Comparison of ENCODE assay signal across 18 cellular contexts in the genomic region with DNA sequence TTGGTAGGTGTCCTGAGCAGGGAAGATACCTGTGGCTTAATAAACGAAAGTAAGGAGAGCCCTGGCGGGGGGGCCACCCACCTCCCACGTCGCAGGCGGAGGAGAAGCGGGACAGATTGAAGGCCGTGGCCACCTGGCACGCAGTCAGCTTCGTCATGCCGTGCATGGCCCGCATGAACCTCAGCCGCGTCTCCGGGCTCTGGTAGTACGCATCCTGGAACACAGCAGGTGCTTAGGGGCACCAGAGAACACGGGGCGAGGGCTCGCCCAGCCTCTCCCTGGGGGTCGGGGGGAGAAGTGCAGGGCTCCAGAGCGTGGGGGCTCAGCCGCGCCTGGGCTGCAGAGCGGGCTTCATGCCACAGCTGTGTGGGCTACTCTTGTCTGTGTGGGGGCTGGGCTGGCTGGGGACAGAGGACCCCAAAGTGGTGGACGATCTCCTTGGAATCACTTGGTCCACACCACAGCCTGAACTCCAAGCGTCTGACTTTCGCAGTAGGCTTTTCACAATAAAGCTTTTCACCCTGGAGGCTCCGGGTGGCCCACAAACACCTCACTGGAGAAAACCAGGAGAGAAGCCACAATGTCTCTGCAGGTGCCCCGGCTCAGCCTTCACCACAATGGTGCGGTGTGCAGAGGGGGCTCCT. TPM values are rescaled to one million over a fixed set of nuclear protein-coding genes. Genes with fewer than 3 reads are reported as not detected.
DNase-seq lines count a peak whose midpoint lies in the region; ATAC-seq and TF ChIP-seq lines count a peak whose summit lies in the region.
"Had no signal": no experiment of that assay in that cellular context is flagged by ENCODE, and none has a peak within 500 bp of the region (broad histone marks: within the 10 kb centered on the region; RNA-seq: fewer than 3 reads in every experiment).

No MANE protein-coding gene starts in this region.

- peaks cover 36% of the 10 kb centered on the region for H3K36me3 Mint-ChIP-seq in mesothelial cell of epicardium
- peaks cover 11 to 46% (median 32%) of the 10 kb centered on the region in 5 donors for H3K36me3 Mint-ChIP-seq in naive thymus-derived CD4-positive, alpha-beta T cell

- TF ChIP-seq CTCF in Panc1 (IDR thresholded peaks at IDR 0.05) (no peak), suprapubic skin (IDR thresholded peaks at IDR 0.05) (no peak), mesothelial cell of epicardium (IDR thresholded peaks at IDR 0.05; ENCODE audit: unreplicated experiment) (no peak)

- H3K4me3 ChIP-seq in Panc1 (ENCODE audit: low read depth in 2 of 2, low read length in 2 of 2) (no peak overlapping the region), suprapubic skin (no peak overlapping the region)
- no peak overlapping the region for H3K4me3 ChIP-seq in naive thymus-derived CD4-positive, alpha-beta T cell (ENCODE audit: low read length)
- H3K4me3 ChIP-seq: cardiac muscle cell, esophagus squamous epithelium, uterus had no signal

- intact Hi-C loops in Right ventricle myocardium superior (cut with DNase I) = no loop called here
- intact Hi-C loops in Right ventricle myocardium inferior (cut with DNase I) = no loop called here
- intact Hi-C loops in Panc1 (cut with micrococcal nuclease; ENCODE audit: unreplicated experiment) = no loop called here
- intact Hi-C loops in naive thymus-derived CD4-positive, alpha-beta T cell (cut with micrococcal nuclease) = no loop called here

- no peak overlapping the region for H3K4me3 Mint-ChIP-seq in mesothelial cell of epicardium
- no peak overlapping the region for H3K4me3 Mint-ChIP-seq in naive thymus-derived CD4-positive, alpha-beta T cell
- H3K4me3 Mint-ChIP-seq: H9, immature natural killer cell had no signal

- H3K4me1 Mint-ChIP-seq in mesothelial cell of epicardium = no peaks in the 10 kb centered on the region
- H3K4me1 Mint-ChIP-seq in naive thymus-derived CD4-positive, alpha-beta T cell = peaks cover 0 to 9% (median 5%) of the 10 kb centered on the region in 7 donors
- H3K4me1 Mint-ChIP-seq: activated CD4-positive, alpha-beta T cell treated with anti-CD3 and anti-CD28 coated beads, Interleukin-2, amount 10 ng/mL, durations not matched to agents 7 days and 5 days had no signal

- H3K36me3 ChIP-seq in Panc1 (ENCODE audit: control insufficient read depth, insufficient read depth, low read length) (no peaks in the 10 kb centered on the region), suprapubic skin (peaks cover 72% of the 10 kb centered on the region)
- H3K36me3 ChIP-seq in naive thymus-derived CD4-positive, alpha-beta T cell (ENCODE audit: control insufficient read depth in 2 of 3, insufficient read depth in 3 of 3, low read length in 3 of 3) = peaks cover 0 to 72% (median 15%) of the 10 kb centered on the region in 3 experiments
- H3K36me3 ChIP-seq: uterus had no signal

- DNase-seq in Right ventricle myocardium superior (no peak), Right ventricle myocardium inferior (ENCODE audit: missing footprints) (no peak), Panc1 (ENCODE audit: low read depth, low spot score) (no peak), left lobe of liver (ENCODE audit: low spot score) (no peak), suprapubic skin (ENCODE audit: low spot score in 2 of 2) (peak; percentile 46 to 75), mesothelial cell of epicardium (ENCODE audit: low spot score in 2 of 2, unreplicated experiment in 2 of 2) (no peak)
- no peak for DNase-seq in naive thymus-derived CD4-positive, alpha-beta T cell
- DNase-seq: activated CD4-positive, alpha-beta T cell treated with anti-CD3 and anti-CD28 coated beads, Interleukin-2, amount 10 ng/mL, durations not matched to agents 7 days and 5 days; Caco-2; esophagus squamous epithelium; H9; immature natural killer cell; mesenchymal stem cell; NCI-H1092 treated with DMSO at 0.1 percent for 48 hours; NCI-H526; uterus had no signal

- H3K27ac Mint-ChIP-seq in mesothelial cell of epicardium = no peak overlapping the region
- no peak overlapping the region for H3K27ac Mint-ChIP-seq in naive thymus-derived CD4-positive, alpha-beta T cell

- BruUV-seq in Panc1 (replicated peaks; lab: Mats Ljungman, UMichigan) = no TSS peak

- H3K9me3 ChIP-seq in Panc1 (ENCODE audit: control insufficient read depth, insufficient read depth, low read depth, low read length) (no peaks in the 10 kb centered on the region), suprapubic skin (no peaks in the 10 kb centered on the region)
- H3K9me3 ChIP-seq in naive thymus-derived CD4-positive, alpha-beta T cell (ENCODE audit: control insufficient read depth in 2 of 3, low read length in 3 of 3) = peaks cover 0 to 34% (median 0%) of the 10 kb centered on the region in 3 experiments

- peak; percentile 3 for ATAC-seq in Right ventricle myocardium superior (ENCODE audit: poor library complexity)
- ATAC-seq in Right ventricle myocardium inferior = no peak
- ATAC-seq in Panc1 = peak; percentile 9; the same call in 1 of the 2 replicates
- ATAC-seq in left lobe of liver = peak; percentile 9
- ATAC-seq in GM18519 (IDR thresholded peaks at IDR 0.05; ENCODE audit: low FRiP score, unreplicated experiment) = no peak
- ATAC-seq in naive thymus-derived CD4-positive, alpha-beta T cell = no peak

- WGBS in suprapubic skin = 91% methylated on average over 15 of the region's 29 CpGs

- no peaks in the 10 kb centered on the region for H3K27me3 Mint-ChIP-seq in mesothelial cell of epicardium (ENCODE audit: low read depth)
- H3K27me3 Mint-ChIP-seq in naive thymus-derived CD4-positive, alpha-beta T cell = no peaks in the 10 kb centered on the region
- H3K27me3 Mint-ChIP-seq: activated CD4-positive, alpha-beta T cell treated with anti-CD3 and anti-CD28 coated beads, Interleukin-2, amount 10 ng/mL, durations not matched to agents 7 days and 5 days had no signal

- H3K27me3 ChIP-seq in Panc1 (ENCODE audit: control insufficient read depth, insufficient read depth, low read length) (no peaks in the 10 kb centered on the region), suprapubic skin (no peaks in the 10 kb centered on the region)
- H3K27me3 ChIP-seq in naive thymus-derived CD4-positive, alpha-beta T cell (ENCODE audit: control insufficient read depth in 2 of 2, insufficient read depth in 2 of 2, low read length in 2 of 2) = no peaks in the 10 kb centered on the region
- H3K27me3 ChIP-seq: cardiac muscle cell, esophagus squamous epithelium, uterus had no signal

- no peak overlapping the region for H3K27ac ChIP-seq in Panc1 (ENCODE audit: low read length)
- no peak overlapping the region for H3K27ac ChIP-seq in suprapubic skin
- H3K27ac ChIP-seq in naive thymus-derived CD4-positive, alpha-beta T cell (ENCODE audit: low read depth, low read length) = no peak overlapping the region
- H3K27ac ChIP-seq: cardiac muscle cell, esophagus squamous epithelium, uterus had no signal

- peaks cover 15% of the 10 kb centered on the region for H3K9me3 Mint-ChIP-seq in mesothelial cell of epicardium
- peaks cover 0 to 28% (median 15%) of the 10 kb centered on the region in 11 donors for H3K9me3 Mint-ChIP-seq in naive thymus-derived CD4-positive, alpha-beta T cell

- H3K4me1 ChIP-seq in Panc1 (ENCODE audit: control insufficient read depth, insufficient read depth, low read length) (no peaks in the 10 kb centered on the region), suprapubic skin (no peaks in the 10 kb centered on the region)
- no peaks in the 10 kb centered on the region for H3K4me1 ChIP-seq in naive thymus-derived CD4-positive, alpha-beta T cell (ENCODE audit: control insufficient read depth in 2 of 2, insufficient read depth in 2 of 2, low read length in 2 of 2)
- H3K4me1 ChIP-seq: Caco-2, esophagus squamous epithelium, uterus had no signal

- TF ChIP-seq EP300 in suprapubic skin (IDR thresholded peaks at IDR 0.05) = no peak

- CTCF ChIA-PET in Panc1 (lab: Charles Lee) = no interaction called here
- CTCF ChIA-PET in naive thymus-derived CD4-positive, alpha-beta T cell (lab: Charles Lee) = no interaction called here

- POLR2A ChIA-PET in Panc1 (lab: Charles Lee) = no interaction called here
- POLR2A ChIA-PET in naive thymus-derived CD4-positive, alpha-beta T cell (lab: Charles Lee) = no interaction called here

- in situ Hi-C loops in Panc1 (cut with HindIII; ENCODE audit: low pct_unique_long_range_greater_than_20kb, low sequenced_read_pairs) = no loop called here

- no peak for TF ChIP-seq POLR2A in suprapubic skin (IDR thresholded peaks at IDR 0.05)

RNA-seq across cellular contexts. Expression of a gene that starts 27.1 kb away (rescaled TPM):
- total RNA-seq in Right ventricle myocardium superior (141 TPM), Right ventricle myocardium inferior (145 TPM), Panc1 (2021; ENCODE audit: unreplicated experiment) (125 TPM), left lobe of liver (55.9 TPM), suprapubic skin (100 to 1,000 TPM; 250 to 408 (median 336) TPM), mesothelial cell of epicardium (453 to 469 TPM (median 460 TPM) in 3 replicates)
- polyA plus RNA-seq in Panc1 (2012; ENCODE audit: insufficient read length) = 475 TPM
- 100 to 1,000 TPM; 238 to 341 (median 270) TPM for total RNA-seq in naive thymus-derived CD4-positive, alpha-beta T cell
- polyA plus RNA-seq in naive thymus-derived CD4-positive, alpha-beta T cell = 100 to 1,000 TPM; 467 to 597 TPM

RNA-seq across cellular contexts. Expression of a gene that starts 33.7 kb away (rescaled TPM):
- total RNA-seq in Right ventricle myocardium superior (31.8 TPM), Right ventricle myocardium inferior (33.1 TPM), Panc1 (2021; ENCODE audit: unreplicated experiment) (16.5 TPM), left lobe of liver (31.4 TPM), suprapubic skin (10 to 100 TPM; 19.4 to 27.7 (median 24.4) TPM), mesothelial cell of epicardium (30.1 to 31.9 TPM (median 31.2 TPM) in 3 replicates)
- polyA plus RNA-seq in Panc1 (2012; ENCODE audit: insufficient read length) = 29.5 TPM
- 10 to 100 TPM; 30.9 to 50.0 (median 41.7) TPM for total RNA-seq in naive thymus-derived CD4-positive, alpha-beta T cell
- 10 to 100 TPM; 41.0 to 46.0 TPM for polyA plus RNA-seq in naive thymus-derived CD4-positive, alpha-beta T cell

Comparison
In these comparisons a context has a peak if more than half of its experiments do, and no peak if none do; other contexts are left out.
1. ATAC-seq: peak in Right ventricle myocardium superior (single experiment), Panc1 (single experiment) and left lobe of liver (single experiment); none in Right ventricle myocardium inferior (single experiment), GM18519 (single experiment) and naive thymus-derived CD4-positive, alpha-beta T cell (single experiment).
2. DNase-seq: peak in suprapubic skin (2 of 2); none in Right ventricle myocardium superior (single experiment), Right ventricle myocardium inferior (single experiment), Panc1 (single experiment), left lobe of liver (single experiment), mesothelial cell of epicardium (0 of 2) and naive thymus-derived CD4-positive, alpha-beta T cell (0 of 9).